ENCODE assay signal across 18 cellular contexts in genomic region chr22:25845985-25846745, GRCh38.
DNase-seq lines count a peak whose midpoint lies in the region; ATAC-seq and TF ChIP-seq lines count a peak whose summit lies in the region.
"Had no signal": no experiment of that assay in that cellular context is flagged by ENCODE, and none has a peak within 500 bp of the region (broad histone marks: within the 10 kb centered on the region; RNA-seq: fewer than 3 reads in every experiment).

No MANE protein-coding gene starts in this region.

- H3K9me3 Mint-ChIP-seq in activated T-cell treated with anti-CD3 and anti-CD28 coated beads, Interleukin-2, amount 50 U/mL, for 24 hours = no peaks in the 10 kb centered on the region
- H3K9me3 Mint-ChIP-seq in activated T-helper 2 cell treated with anti-CD3 and anti-CD28 coated beads, Interferon-gamma antibody, Interleukin-2, Interleukin-4, amounts not matched to agents 10 μg/mL and 5 μg/mL and 100 μg/mL, durations not matched to agents 14 hours and 24 hours and 36 hours = no peaks in the 10 kb centered on the region
- H3K9me3 Mint-ChIP-seq: immature natural killer cell, mesothelial cell of epicardium, type B pancreatic cell had no signal

- no peaks in the 10 kb centered on the region for H3K36me3 Mint-ChIP-seq in activated T-cell treated with anti-CD3 and anti-CD28 coated beads, Interleukin-2, amount 50 U/mL, for 24 hours (ENCODE audit: low read depth)
- H3K36me3 Mint-ChIP-seq in activated T-helper 2 cell treated with anti-CD3 and anti-CD28 coated beads, Interferon-gamma antibody, Interleukin-2, Interleukin-4, amounts not matched to agents 10 μg/mL and 5 μg/mL and 100 μg/mL, durations not matched to agents 14 hours and 24 hours and 36 hours (ENCODE audit: low read depth) = peaks cover 2% of the 10 kb centered on the region
- H3K36me3 Mint-ChIP-seq: brain, immature natural killer cell, mesothelial cell of epicardium, type B pancreatic cell had no signal

- H3K27me3 ChIP-seq in Peyer's patch = no peaks in the 10 kb centered on the region

- H3K9me3 ChIP-seq in Peyer's patch = no peaks in the 10 kb centered on the region
- H3K9me3 ChIP-seq: SJSA1 had no signal

- TF ChIP-seq POLR2A in Peyer's patch (IDR thresholded peaks at IDR 0.05) = no peak

- peaks cover 1% of the 10 kb centered on the region for H3K4me1 Mint-ChIP-seq in activated T-cell treated with anti-CD3 and anti-CD28 coated beads, Interleukin-2, amount 50 U/mL, for 24 hours (ENCODE audit: low read depth)
- peaks cover 11% of the 10 kb centered on the region for H3K4me1 Mint-ChIP-seq in activated T-helper 2 cell treated with anti-CD3 and anti-CD28 coated beads, Interferon-gamma antibody, Interleukin-2, Interleukin-4, amounts not matched to agents 10 μg/mL and 5 μg/mL and 100 μg/mL, durations not matched to agents 14 hours and 24 hours and 36 hours (ENCODE audit: low read depth)
- H3K4me1 Mint-ChIP-seq: immature natural killer cell, mesothelial cell of epicardium had no signal

- intact Hi-C loops in activated T-helper 2 cell treated with anti-CD3 and anti-CD28 coated beads, Interferon-gamma antibody, Interleukin-2, Interleukin-4, amounts not matched to agents 10 μg/mL and 5 μg/mL and 100 μg/mL, durations not matched to agents 14 hours and 24 hours and 36 hours (cut with micrococcal nuclease) = no loop called here

- H3K27ac ChIP-seq in Peyer's patch = no peak overlapping the region
- H3K27ac ChIP-seq: KMS-11, parathyroid adenoma, SJSA1 had no signal

- TF ChIP-seq CTCF in Peyer's patch (IDR thresholded peaks at IDR 0.05) = no peak

- DNase-seq in activated T-cell treated with anti-CD3 and anti-CD28 coated beads for 48 hours (ENCODE audit: low read depth) (peak; percentile 12), Peyer's patch (no peak), hepatic stellate cell (ENCODE audit: low spot score) (no peak), NCI-H82 treated with DMSO at 0.1 percent for 48 hours (lab: John Stamatoyannopoulos, UW; ENCODE audit: unreplicated experiment) (no peak)
- no peak for DNase-seq in activated T-cell treated with anti-CD3 and anti-CD28 coated beads, Interleukin-2, amount 50 U/mL, for 24 hours
- no peak for DNase-seq in activated T-helper 2 cell treated with anti-CD3 and anti-CD28 coated beads, Interferon-gamma antibody, Interleukin-2, Interleukin-4, amounts not matched to agents 10 μg/mL and 5 μg/mL and 100 μg/mL, durations not matched to agents 14 hours and 24 hours and 36 hours (ENCODE audit: low spot score)
- DNase-seq in stimulated activated CD8-positive, alpha-beta memory T cell treated with anti-CD3 and anti-CD28 coated beads, Interleukin-15, amount 100 ng/mL, for 48 hours (ENCODE audit: low read depth in 2 of 2) = peak; percentile 10 to 36
- DNase-seq: foreskin melanocyte, immature natural killer cell, NCI-H1694, NCI-H774 had no signal

- H3K27ac Mint-ChIP-seq in activated T-cell treated with anti-CD3 and anti-CD28 coated beads, Interleukin-2, amount 50 U/mL, for 24 hours = no peak overlapping the region
- H3K27ac Mint-ChIP-seq in activated T-helper 2 cell treated with anti-CD3 and anti-CD28 coated beads, Interferon-gamma antibody, Interleukin-2, Interleukin-4, amounts not matched to agents 10 μg/mL and 5 μg/mL and 100 μg/mL, durations not matched to agents 14 hours and 24 hours and 36 hours = peak overlapping the region; percentile 86
- H3K27ac Mint-ChIP-seq: immature natural killer cell, mesothelial cell of epicardium, type B pancreatic cell had no signal

- H3K4me3 ChIP-seq in Peyer's patch = no peak overlapping the region
- H3K4me3 ChIP-seq: SJSA1 had no signal

- H3K4me3 Mint-ChIP-seq in activated T-cell treated with anti-CD3 and anti-CD28 coated beads, Interleukin-2, amount 50 U/mL, for 24 hours = no peak overlapping the region
- no peak overlapping the region for H3K4me3 Mint-ChIP-seq in activated T-helper 2 cell treated with anti-CD3 and anti-CD28 coated beads, Interferon-gamma antibody, Interleukin-2, Interleukin-4, amounts not matched to agents 10 μg/mL and 5 μg/mL and 100 μg/mL, durations not matched to agents 14 hours and 24 hours and 36 hours (ENCODE audit: low read depth)
- H3K4me3 Mint-ChIP-seq: brain, immature natural killer cell, mesothelial cell of epicardium, type B pancreatic cell had no signal

- no peaks in the 10 kb centered on the region for H3K36me3 ChIP-seq in Peyer's patch
- H3K36me3 ChIP-seq: SJSA1 had no signal

- peak; percentile 51 for ATAC-seq in HG02870 (IDR thresholded peaks at IDR 0.05; ENCODE audit: unreplicated experiment)

- no peaks in the 10 kb centered on the region for H3K27me3 Mint-ChIP-seq in activated T-cell treated with anti-CD3 and anti-CD28 coated beads, Interleukin-2, amount 50 U/mL, for 24 hours
- no peaks in the 10 kb centered on the region for H3K27me3 Mint-ChIP-seq in activated T-helper 2 cell treated with anti-CD3 and anti-CD28 coated beads, Interferon-gamma antibody, Interleukin-2, Interleukin-4, amounts not matched to agents 10 μg/mL and 5 μg/mL and 100 μg/mL, durations not matched to agents 14 hours and 24 hours and 36 hours (ENCODE audit: low read depth)

- H3K4me1 ChIP-seq in Peyer's patch = no peaks in the 10 kb centered on the region
- H3K4me1 ChIP-seq: parathyroid adenoma, SJSA1 had no signal

Comparison
In these comparisons a context has a peak if more than half of its experiments do, and no peak if none do; other contexts are left out.
1. DNase-seq: peak in activated T-cell treated with anti-CD3 and anti-CD28 coated beads for 48 hours (single experiment) and stimulated activated CD8-positive, alpha-beta memory T cell treated with anti-CD3 and anti-CD28 coated beads, Interleukin-15, amount 100 ng/mL, for 48 hours (2 of 2); none in activated T-cell treated with anti-CD3 and anti-CD28 coated beads, Interleukin-2, amount 50 U/mL, for 24 hours (single experiment), activated T-helper 2 cell treated with anti-CD3 and anti-CD28 coated beads, Interferon-gamma antibody, Interleukin-2, Interleukin-4, amounts not matched to agents 10 μg/mL and 5 μg/mL and 100 μg/mL, durations not matched to agents 14 hours and 24 hours and 36 hours (single experiment), Peyer's patch (0 of 3), hepatic stellate cell (single experiment) and NCI-H82 treated with DMSO at 0.1 percent for 48 hours (single experiment).